In genomic region chr2:33873206-33873605, GRCh38 we compare ENCODE assay signal across 28 cellular contexts.
"Had no signal": no experiment of that assay in that cellular context is flagged by ENCODE, and none has a peak within 500 bp of the region (broad histone marks: within the 10 kb centered on the region; RNA-seq: fewer than 3 reads in every experiment).

No MANE protein-coding gene starts in this region.

- H3K4me2 ChIP-seq: neural progenitor cell had no signal

- H3K36me3 ChIP-seq: left lung, lower lobe of right lung, neural progenitor cell, neutrophil, ovary, stomach, suprapubic skin, thoracic aorta, tibial artery, upper lobe of right lung had no signal

- DNase-seq: hippocampal formation; kidney glomerular epithelial cell; left colon; left lung; lower lobe of right lung; mammary epithelial cell; mesenchymal stem cell; naive thymus-derived CD8-positive, alpha-beta T cell; nephron progenitor cell; ovary; retina; right cardiac atrium; stimulated activated CD4-positive, alpha-beta T cell treated with anti-CD3 and anti-CD28 coated beads, Interleukin-12 subunit alpha, Interleukin-12 subunit beta, amount 100 ng/mL, for 4 hours; stimulated activated CD4-positive, alpha-beta T cell treated with anti-CD3 and anti-CD28 coated beads, Interleukin-15, amount 100 ng/mL, for 24 hours; stimulated activated CD4-positive, alpha-beta T cell treated with anti-CD3 and anti-CD28 coated beads, Interleukin-2, amount 100 ng/mL, for 24 hours; stimulated activated CD4-positive, alpha-beta T cell treated with anti-CD3 and anti-CD28 coated beads, Interleukin-4, amount 100 ng/mL, for 1 hour; stimulated activated naive B cell treated with anti-CD40 and anti-IgM and Interleukin-4, amounts not matched to agents 10 μg/mL and 1 μg/mL and 100 μg/mL, for 72 hours; stimulated activated naive CD8-positive, alpha-beta T cell treated with anti-CD3 and anti-CD28 coated beads, Interleukin-15, Interleukin-2, amounts not matched to agents 100 U/mL and 50 U/mL, for 24 hours; stomach; tibial artery; trophoblast cell; upper lobe of right lung had no signal

- H3K9ac ChIP-seq: neural progenitor cell had no signal

- H3K27me3 ChIP-seq: left lung, neural progenitor cell, neutrophil, ovary, stomach, suprapubic skin, tibial artery, upper lobe of right lung had no signal

- H3K9me3 ChIP-seq: ovary, suprapubic skin had no signal

- H3K4me3 ChIP-seq: left lung, lower lobe of right lung, neural progenitor cell, ovary, skin epidermis, stomach, suprapubic skin, thoracic aorta, tibial artery, upper lobe of right lung had no signal

- ATAC-seq: left colon; left lung; lower lobe of right lung; naive thymus-derived CD8-positive, alpha-beta T cell; right cardiac atrium; sciatic nerve; stimulated activated naive B cell treated with anti-CD40 and anti-IgM and Interleukin-4, amounts not matched to agents 10 μg/mL and 1 μg/mL and 100 μg/mL, for 72 hours; stimulated activated naive CD8-positive, alpha-beta T cell treated with anti-CD3 and anti-CD28 coated beads, Interleukin-15, Interleukin-2, amounts not matched to agents 100 U/mL and 50 U/mL, for 24 hours; upper lobe of right lung had no signal

- H3K4me1 ChIP-seq: left lung, lower lobe of right lung, neural progenitor cell, suprapubic skin, upper lobe of right lung had no signal

- H3K27ac ChIP-seq: left lung, lower lobe of right lung, neural progenitor cell, neutrophil, ovary, skin epidermis, stomach, suprapubic skin, thoracic aorta, tibial artery, upper lobe of right lung had no signal
